Comparison of ENCODE assay signal across 8 cellular contexts in the genomic region with DNA sequence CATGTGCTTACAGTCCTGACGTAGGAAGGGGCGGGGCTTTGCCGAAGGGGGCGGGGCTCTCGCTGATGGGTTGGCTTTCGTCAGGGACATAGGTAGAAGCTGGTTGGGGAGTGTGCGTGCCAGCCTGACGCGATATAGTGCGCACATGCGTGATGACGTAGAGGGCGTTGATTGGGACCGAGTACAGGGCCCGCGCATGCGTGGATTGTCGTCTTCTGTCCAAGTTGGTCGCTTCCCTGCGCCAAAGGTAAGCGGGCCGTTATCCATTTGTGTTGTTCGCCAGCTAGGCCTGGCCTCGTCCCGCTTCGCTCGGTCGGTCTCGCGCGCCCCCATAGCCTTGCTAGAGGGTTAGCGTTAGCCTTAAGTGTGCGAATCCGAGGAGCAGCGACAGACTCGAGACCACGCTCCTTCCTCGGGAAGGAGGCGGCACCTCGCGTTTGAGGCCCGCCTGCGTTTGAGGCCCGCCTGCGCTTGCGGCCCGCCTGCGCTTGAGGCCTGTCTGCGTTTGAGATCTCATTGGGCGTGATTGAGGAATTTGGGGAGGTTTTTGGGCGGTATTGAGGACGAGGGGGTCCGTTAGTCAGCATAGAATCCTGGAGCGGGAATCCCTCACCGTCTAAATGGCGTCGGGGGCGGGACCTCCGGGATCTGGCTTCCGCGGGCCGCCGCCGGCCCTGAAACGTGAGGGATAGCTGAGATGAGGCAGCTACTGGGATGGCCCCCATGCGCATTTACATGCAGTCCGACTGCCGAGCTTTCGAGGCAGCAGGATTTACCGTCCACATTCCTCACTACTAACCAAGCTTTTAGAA. TPM values are rescaled to one million over a fixed set of nuclear protein-coding genes. Genes with fewer than 3 reads are reported as not detected.
A peak's percentile ranks its signal among the peaks of the same experiment; 100 is the strongest.
DNase-seq lines count a peak whose midpoint lies in the region; ATAC-seq, FAIRE-seq and TF ChIP-seq lines count a peak whose summit lies in the region.

A gene (plus strand): TSS at position 197 of the 812 bp plus-strand sequence. CDS start 710 bp downstream, outside the sequence.

- DNase-seq in NCI-H187 (lab: John Stamatoyannopoulos, UW) (peak; percentile 89 to 94), T-helper 2 cell (peak; percentile 99 to 100 (median 99)), left ventricle myocardium superior (peak; percentile 100), psoas muscle (peak; percentile 99 to 100), urothelium cell line (ENCODE audit: low spot score) (peak; percentile 100)

- no peaks in the 10 kb centered on the region for H3K27me3 ChIP-seq in psoas muscle (ENCODE audit: insufficient read depth in 3 of 3, low read length in 2 of 3)

- H3K36me3 ChIP-seq in psoas muscle (ENCODE audit: insufficient read depth in 1 of 2, low read depth in 1 of 2), result peaks cover 0 to 42% of the 10 kb centered on the region in 2 donors

- peak; percentile 98 for FAIRE-seq in urothelium cell line (lab: Jason Lieb, UNC)

- H3K9me3 ChIP-seq in psoas muscle, result no peaks in the 10 kb centered on the region

- no peak for TF ChIP-seq CTCF in psoas muscle (IDR thresholded peaks at IDR 0.05)

- peaks cover 26% of the 10 kb centered on the region for H3K4me1 ChIP-seq in psoas muscle

- TF ChIP-seq POLR2A in GM15510 (IDR thresholded peaks at IDR 0.05; ENCODE audit: borderline replicate concordance, extremely low read depth, insufficient read length), result peak; percentile 72

- intact Hi-C loops in left ventricle myocardium superior (cut with micrococcal nuclease) (no loop called here), psoas muscle (cut with DNase I) (no loop called here)

- H3K27ac ChIP-seq in angular gyrus (ENCODE audit: low read depth, low read length) (peak within 1 kb of the TSS; percentile 94), psoas muscle (peak within 1 kb of the TSS; percentile 95)

- ATAC-seq in HG02885 (IDR thresholded peaks at IDR 0.05; ENCODE audit: poor library complexity, unreplicated experiment), result peak; percentile 88
- ATAC-seq in left ventricle myocardium superior, result peak; percentile 97
- ATAC-seq in psoas muscle, result peak; percentile 96 to 98 (median 98)

- 0 to 1% (median 1%) methylated on average over 70 of the region's 70 CpGs for WGBS in psoas muscle, 3 donors

- peak within 1 kb of the TSS; percentile 82 for H3K4me3 ChIP-seq in psoas muscle

RNA-seq across cellular contexts. Expression of the gene that starts here (rescaled TPM):
- total RNA-seq in left ventricle myocardium superior (172 TPM), psoas muscle (100 to 1,000 TPM; 185 to 252 (median 217) TPM)
- polyA plus RNA-seq in psoas muscle, result 100 to 1,000 TPM; 156 to 291 (median 259) TPM

Comparison
In these comparisons a context has a peak if more than half of its experiments do, and no peak if none do; other contexts are left out.
1. Peak in every context shown above with its lines: DNase-seq, ATAC-seq, H3K4me3 ChIP-seq and H3K27ac ChIP-seq.